ENCODE assay signal across 8 cellular contexts in genomic region chr6:16712250-16712930, GRCh38. TPM values are rescaled to one million over a fixed set of nuclear protein-coding genes. Genes with fewer than 3 reads are reported as not detected.
DNase-seq lines count a peak whose midpoint lies in the region; ATAC-seq and TF ChIP-seq lines count a peak whose summit lies in the region.

No MANE protein-coding gene starts in this region.

- no peaks in the 10 kb centered on the region for H3K9me3 ChIP-seq in A673 (ENCODE audit: low read depth, low read length, poor library complexity, severe bottlenecking)
- no peaks in the 10 kb centered on the region for H3K9me3 ChIP-seq in tibial nerve

- CTCF ChIA-PET in A673 (lab: Charles Lee), result interaction anchor here (0.9 to 1.4 kb wide), 3 partner anchors 13 to 201 kb away, joined by 3 to 7 read pairs (median 4); partner anchors contain the start of gene ATXN1

- H3K27ac ChIP-seq in A673 (ENCODE audit: low read depth, low read length, poor library complexity, severe bottlenecking) (peak overlapping the region; percentile 78), tibial nerve (peak overlapping the region in 3 of 4 donors; percentile 71 to 87 (median 75))

- intact Hi-C loops in A673 (cut with micrococcal nuclease; ENCODE audit: unreplicated experiment), result loop anchor here (5.0 kb wide), 1 partner anchor 50 kb away; the partner anchor contains the start of gene ATXN1

- peak; percentile 78 for ATAC-seq in GM18907 (IDR thresholded peaks at IDR 0.05; ENCODE audit: unreplicated experiment)
- ATAC-seq in HG03354 (IDR thresholded peaks at IDR 0.05; ENCODE audit: poor library complexity, severe bottlenecking, unreplicated experiment), result peak; percentile 77
- peak; percentile 12 for ATAC-seq in left lobe of liver

- H3K27me3 ChIP-seq in A673 (replicated peaks; ENCODE audit: insufficient read depth, low read depth, low read length, poor library complexity) (no peaks in the 10 kb centered on the region), tibial nerve (no peaks in the 10 kb centered on the region)

- TF ChIP-seq CTCF in A673 (conservative IDR thresholded peaks at IDR 0.05; ENCODE audit: low read depth, low read length), result no peak
- TF ChIP-seq CTCF in tibial nerve (IDR thresholded peaks at IDR 0.05), result no peak

- TF ChIP-seq EP300 in tibial nerve (IDR thresholded peaks at IDR 0.05), result no peak

- DNase-seq in A673 (ENCODE audit: low spot score), result peak; percentile 47
- DNase-seq in activated T-helper 9 cell treated with anti-CD3 and anti-CD28 coated beads, Interleukin-2, amount 50 U/mL, for 16 hours (ENCODE audit: low read depth), result peak; percentile 41
- no peak for DNase-seq in left lobe of liver (ENCODE audit: low spot score)
- no peak for DNase-seq in tibial nerve (ENCODE audit: low spot score in 2 of 2)
- no peak for DNase-seq in cerebellar nuclear complex (lab: John Stamatoyannopoulos, UW)
- DNase-seq in anterior cingulate cortex (lab: John Stamatoyannopoulos, UW), result no peak

- H3K4me1 ChIP-seq in A673 (ENCODE audit: insufficient read depth, low read length, poor library complexity, severe bottlenecking) (peaks cover 36% of the 10 kb centered on the region), tibial nerve (peaks cover 0 to 40% (median 19%) of the 10 kb centered on the region in 4 donors)

- POLR2A ChIA-PET in A673 (lab: Charles Lee; ENCODE audit: low non-redundant PET), result no interaction called here

- BruUV-seq in A673 (replicated peaks; lab: Mats Ljungman, UMichigan), result TSS peak; percentile 74

- 54 to 58% methylated on average over 12 of the region's 12 CpGs for WGBS in tibial nerve, 2 donors

- no peak for TF ChIP-seq POLR2A in tibial nerve (IDR thresholded peaks at IDR 0.05)

- peak overlapping the region; percentile 35 for H3K4me3 ChIP-seq in A673 (ENCODE audit: low read depth, low read length, poor library complexity, severe bottlenecking)
- peak overlapping the region in 2 of 4 donors; percentile 13 to 17 for H3K4me3 ChIP-seq in tibial nerve

- no peaks in the 10 kb centered on the region for H3K36me3 ChIP-seq in A673 (ENCODE audit: insufficient read depth, low read length, poor library complexity, severe bottlenecking)
- no peaks in the 10 kb centered on the region for H3K36me3 ChIP-seq in tibial nerve

RNA-seq across cellular contexts. Expression of gene ATXN1, which starts 48.9 kb away (rescaled TPM):
- total RNA-seq in A673 (2021) (25.6 and 25.7 TPM in 2 replicates), left lobe of liver (29.5 TPM), tibial nerve (10 to 100 TPM; 24.9 to 48.0 (median 36.8) TPM)

Comparison
In these comparisons a context has a peak if more than half of its experiments do, and no peak if none do; other contexts are left out.
1. DNase-seq: peak in A673 (single experiment) and activated T-helper 9 cell treated with anti-CD3 and anti-CD28 coated beads, Interleukin-2, amount 50 U/mL, for 16 hours (single experiment); none in left lobe of liver (single experiment), tibial nerve (0 of 2), cerebellar nuclear complex (0 of 2) and anterior cingulate cortex (0 of 58).
2. ATAC-seq: peak in every context shown above with its lines; median percentile 78 in GM18907; 77 in HG03354; 12 in left lobe of liver.